20 cellular contexts compared by ENCODE assay signal in the genomic region with DNA sequence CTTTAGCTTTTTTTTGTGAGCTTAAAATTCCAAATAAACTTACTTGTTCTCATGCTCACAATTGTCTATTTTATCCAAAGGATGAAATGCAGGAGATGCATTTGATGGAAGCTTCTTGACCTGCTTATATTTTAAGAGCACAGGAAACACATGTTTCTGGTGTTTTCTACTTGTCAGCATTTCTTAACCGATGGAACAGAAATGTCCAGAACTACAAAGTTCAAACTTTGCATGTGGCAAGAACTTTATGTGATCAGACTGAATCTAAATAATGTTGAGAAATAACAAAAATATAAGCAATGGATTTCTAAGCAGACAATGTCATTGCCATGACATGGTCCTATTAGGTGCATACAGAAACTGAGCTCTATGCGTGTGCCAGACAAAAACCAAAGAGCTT. TPM values are rescaled to one million over a fixed set of nuclear protein-coding genes. Genes with fewer than 3 reads are reported as not detected.
"Had no signal": no experiment of that assay in that cellular context is flagged by ENCODE, and none has a peak within 500 bp of the region (broad histone marks: within the 10 kb centered on the region; RNA-seq: fewer than 3 reads in every experiment).

No MANE protein-coding gene starts in this region.

- DNase-seq: activated CD4-positive, CD25-positive, alpha-beta regulatory T cell treated with anti-CD3 and anti-CD28 coated beads, Interleukin-2, amount 50 U/mL, for 72 hours; activated effector memory CD4-positive, alpha-beta T cell treated with Interleukin-2 at 50 U/mL for 16 hours; anterior cingulate cortex; colonic mucosa; endodermal cell; foreskin fibroblast; left cardiac atrium; lower lobe of right lung; natural killer cell; pancreas; right lobe of liver; small intestine; stimulated activated CD4-positive, alpha-beta T cell treated with anti-CD3 and anti-CD28 coated beads, Interleukin-2, amount 100 ng/mL, for 48 hours had no signal

- H3K27me3 Mint-ChIP-seq: brain; stimulated activated naive CD8-positive, alpha-beta T cell treated with anti-CD3 and anti-CD28 coated beads, Interleukin-15, amount 100 ng/mL, for 72 hours had no signal

- H3K9me3 ChIP-seq: colonic mucosa, lower lobe of right lung, pancreas, right lobe of liver, suprapubic skin had no signal

- H3K4me3 Mint-ChIP-seq: brain, endodermal cell, natural killer cell, type B pancreatic cell had no signal

- H3K27ac ChIP-seq: colonic mucosa, epithelial cell of prostate, hepatocyte, lower lobe of right lung, pancreas, right lobe of liver, suprapubic skin, VCaP had no signal

- H3K4me2 ChIP-seq: hepatocyte had no signal

- H3K4me1 ChIP-seq: colonic mucosa, lower lobe of right lung, pancreas, right lobe of liver, suprapubic skin had no signal

- H3K36me3 ChIP-seq: colonic mucosa, lower lobe of right lung, pancreas, right lobe of liver, suprapubic skin had no signal

- H3K27ac Mint-ChIP-seq: brain; endodermal cell; natural killer cell; stimulated activated naive CD8-positive, alpha-beta T cell treated with anti-CD3 and anti-CD28 coated beads, Interleukin-15, amount 100 ng/mL, for 72 hours; type B pancreatic cell had no signal

- H3K9me3 Mint-ChIP-seq: endodermal cell; natural killer cell; stimulated activated naive CD8-positive, alpha-beta T cell treated with anti-CD3 and anti-CD28 coated beads, Interleukin-15, amount 100 ng/mL, for 72 hours; type B pancreatic cell had no signal

- H3K4me3 ChIP-seq: colonic mucosa, hepatocyte, lower lobe of right lung, pancreas, right lobe of liver, suprapubic skin had no signal

- H3K36me3 Mint-ChIP-seq: brain, natural killer cell, type B pancreatic cell had no signal

- H3K4me1 Mint-ChIP-seq: endodermal cell had no signal

- H2AFZ ChIP-seq: hepatocyte had no signal

- H3K27me3 ChIP-seq: colonic mucosa, hepatocyte, pancreas, right lobe of liver, suprapubic skin had no signal

- H3K79me2 ChIP-seq: hepatocyte had no signal

- ATAC-seq: left cardiac atrium, natural killer cell, pancreas had no signal

RNA-seq across cellular contexts. Expression of gene CTLA4, which starts 9.9 kb away (rescaled TPM):
- total RNA-seq: endodermal cell, hepatocyte, right lobe of liver had no signal
- polyA plus RNA-seq: hepatocyte, pancreas had no signal
